8 cellular contexts compared by ENCODE assay signal in the genomic region with DNA sequence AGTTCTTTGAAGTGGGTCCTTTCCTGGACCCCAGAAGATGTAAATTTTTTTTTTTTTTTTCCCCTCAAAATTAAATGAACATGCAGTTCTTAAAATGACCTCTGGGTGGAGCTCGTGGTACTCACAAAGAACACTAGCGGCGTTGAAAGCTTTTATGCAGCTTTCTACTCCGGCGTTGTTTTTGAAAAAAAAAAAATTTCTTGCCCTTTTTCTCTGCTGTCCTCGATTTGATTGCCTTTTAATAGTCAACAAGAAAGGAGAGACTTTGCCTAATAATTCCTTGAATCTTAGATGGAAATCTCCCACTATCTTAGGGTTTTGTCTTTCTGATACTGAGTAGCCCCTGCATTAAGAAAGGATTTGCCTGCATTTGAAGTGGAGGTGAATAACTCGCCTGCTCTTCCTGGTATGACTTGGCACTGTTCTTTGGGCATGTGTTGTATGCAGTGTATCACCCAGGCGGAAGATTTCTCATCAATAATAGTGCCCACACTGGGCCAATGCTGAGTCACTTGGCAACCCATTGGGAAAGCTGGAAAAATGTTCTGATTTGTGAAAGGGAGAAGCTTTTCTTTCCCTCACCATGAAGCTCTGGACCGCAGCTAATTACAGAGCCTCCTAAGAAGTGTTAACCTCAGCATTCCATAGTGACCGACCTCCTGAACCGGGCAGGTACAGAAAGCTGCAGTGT.
A peak's percentile ranks its signal among the peaks of the same experiment; 100 is the strongest.
DNase-seq lines count a peak whose midpoint lies in the region; ATAC-seq and TF ChIP-seq lines count a peak whose summit lies in the region.

No MANE protein-coding gene starts in this region.

- H3K9me1 ChIP-seq in IMR-90 (ENCODE audit: insufficient read depth, low read length) = peaks cover 5% of the 10 kb centered on the region; the same call in 1 of the 2 replicates

- in situ Hi-C loops in IMR-90 (cut with MboI; ENCODE audit: low sequenced_read_pairs) = no loop called here

- H4K5ac ChIP-seq in IMR-90 (ENCODE audit: low read depth, low read length) = peak overlapping the region; percentile 83

- 0 out of 2 replicates have a peak overlapping the region, but pooled peaks have one; percentile 40 for H3K56ac ChIP-seq in IMR-90 (ENCODE audit: extremely low read depth, insufficient read depth, low read length)

- H3K4ac ChIP-seq in IMR-90 (ENCODE audit: low read depth, low read length) = peak overlapping the region; percentile 86

- no peaks in the 10 kb centered on the region for H4K20me1 ChIP-seq in IMR-90 (ENCODE audit: insufficient read depth, low read length)

- peak overlapping the region; percentile 84 for H3K4me2 ChIP-seq in IMR-90 (ENCODE audit: low read depth, low read length)

- peak overlapping the region; percentile 68 for H4K91ac ChIP-seq in IMR-90 (ENCODE audit: insufficient read depth, low read depth, low read length)

- peak overlapping the region; percentile 92; the same call in 1 of the 2 replicates for H2BK20ac ChIP-seq in IMR-90 (ENCODE audit: low read depth, low read length)

- no peaks in the 10 kb centered on the region for H3K27me3 Mint-ChIP-seq in activated CD4-positive, alpha-beta T cell treated with anti-CD3 and anti-CD28 coated beads, Interleukin-2, amount 10 ng/mL, durations not matched to agents 24 days and 14 days
- H3K27me3 Mint-ChIP-seq in endothelial cell (ENCODE audit: unreplicated experiment) = no peaks in the 10 kb centered on the region

- peak overlapping the region; percentile 92 for H3K18ac ChIP-seq in IMR-90 (ENCODE audit: low read depth, low read length)

- H3K4me3 ChIP-seq in IMR-90 (ENCODE audit: insufficient read depth, low read depth, low read length) (no peak overlapping the region), RWPE2 (ENCODE audit: severe bottlenecking) (no peak overlapping the region)

- no peak overlapping the region for H2AK9ac ChIP-seq in IMR-90 (replicated peaks; ENCODE audit: low read depth, low read length, poor library complexity)

- dilution Hi-C loops in IMR-90 (cut with HindIII; ENCODE audit: low sequenced_read_pairs, unreplicated experiment) = no loop called here

- BruUV-seq in IMR-90 (replicated peaks; lab: Mats Ljungman, UMichigan) = no TSS peak

- peak overlapping the region; percentile 60 for H3K27ac Mint-ChIP-seq in activated CD4-positive, alpha-beta T cell treated with anti-CD3 and anti-CD28 coated beads, Interleukin-2, amount 10 ng/mL, durations not matched to agents 24 days and 14 days
- no peak overlapping the region for H3K27ac Mint-ChIP-seq in endothelial cell (ENCODE audit: unreplicated experiment)

- WGBS in IMR-90 (ENCODE audit: extremely low coverage in 2 of 2, insufficient read length in 1 of 2), 2 experiments = 28% methylated on average over 2 of the region's 11 CpGs; no CpG with 5 or more reads in 1 of the 2 experiments

- peaks cover 7% of the 10 kb centered on the region for H3K4me1 ChIP-seq in IMR-90 (ENCODE audit: control insufficient read depth, insufficient read depth, low read length)
- peaks cover 25% of the 10 kb centered on the region for H3K4me1 ChIP-seq in RWPE2 (ENCODE audit: insufficient read depth, poor library complexity, severe bottlenecking)

- TF ChIP-seq POLR2A in IMR-90 (IDR thresholded peaks at IDR 0.05; ENCODE audit: low read depth, low read length) = no peak

- peak overlapping the region; percentile 78 for H3K14ac ChIP-seq in IMR-90 (replicated peaks; ENCODE audit: low read depth, low read length)

- H3K36me3 ChIP-seq in IMR-90 (ENCODE audit: control insufficient read depth, insufficient read depth, low read length) = no peaks in the 10 kb centered on the region
- H3K36me3 ChIP-seq in RWPE2 (ENCODE audit: low read depth) = no peaks in the 10 kb centered on the region

- H2BK5ac ChIP-seq in IMR-90 (ENCODE audit: low read depth, low read length, poor library complexity, severe bottlenecking) = peak overlapping the region; percentile 95

- H3K36me3 Mint-ChIP-seq in activated CD4-positive, alpha-beta T cell treated with anti-CD3 and anti-CD28 coated beads, Interleukin-2, amount 10 ng/mL, durations not matched to agents 24 days and 14 days (ENCODE audit: low read depth) = no peaks in the 10 kb centered on the region
- H3K36me3 Mint-ChIP-seq in endothelial cell (ENCODE audit: low read depth, unreplicated experiment) = peaks cover 3% of the 10 kb centered on the region

- ATAC-seq in IMR-90 (ENCODE audit: low read depth) (peak; percentile 48), RWPE2 (ENCODE audit: low read depth) (peak; percentile 74), HG03439 (IDR thresholded peaks at IDR 0.05; ENCODE audit: unreplicated experiment) (no peak)

- H4K8ac ChIP-seq in IMR-90 (ENCODE audit: low read depth in 2 of 2, low read length in 2 of 2) = peak overlapping the region; percentile 35 to 84; a peak in 3 of 4 replicates

- intact Hi-C loops in activated CD4-positive, alpha-beta T cell treated with anti-CD3 and anti-CD28 coated beads, Interleukin-2, amount 10 ng/mL, durations not matched to agents 24 days and 14 days (cut with micrococcal nuclease) = loop anchor here (1.0 kb wide), 2 partner anchors 147 to 151 kb away; no protein-coding TSS in a partner anchor
- intact Hi-C loops in IMR-90 (cut with micrococcal nuclease) = loop anchor here (1.0 to 10.0 kb wide), 8 partner anchors 56 to 1481 kb away; no protein-coding TSS in a partner anchor

- H3K27ac ChIP-seq in IMR-90 (ENCODE audit: insufficient read depth, low read length) = peak overlapping the region; percentile 96; the same call in 1 of the 2 replicates
- peak overlapping the region; percentile 95 for H3K27ac ChIP-seq in RWPE2 (ENCODE audit: poor library complexity, severe bottlenecking)

- H2BK15ac ChIP-seq in IMR-90 (ENCODE audit: low read depth, low read length) = peak overlapping the region; percentile 37; the same call in 1 of the 3 replicates

- POLR2A ChIA-PET in IMR-90 (lab: Charles Lee; ENCODE audit: unreplicated experiment) = interaction anchor here (0.5 to 0.7 kb wide), 3 partner anchors 81 to 873 kb away, joined by 4 to 6 read pairs (median 5); no protein-coding TSS in a partner anchor

- H3K9me3 ChIP-seq in IMR-90 (ENCODE audit: control insufficient read depth, insufficient read depth, low read length) = no peaks in the 10 kb centered on the region
- H3K9me3 ChIP-seq in RWPE2 (ENCODE audit: severe bottlenecking) = no peaks in the 10 kb centered on the region

- H2BK120ac ChIP-seq in IMR-90 (ENCODE audit: low read depth, low read length) = peak overlapping the region; percentile 91

- no peaks in the 10 kb centered on the region for H3K9me3 Mint-ChIP-seq in activated CD4-positive, alpha-beta T cell treated with anti-CD3 and anti-CD28 coated beads, Interleukin-2, amount 10 ng/mL, durations not matched to agents 24 days and 14 days
- no peaks in the 10 kb centered on the region for H3K9me3 Mint-ChIP-seq in endothelial cell (ENCODE audit: unreplicated experiment)

- no peak overlapping the region for H3K4me3 Mint-ChIP-seq in activated CD4-positive, alpha-beta T cell treated with anti-CD3 and anti-CD28 coated beads, Interleukin-2, amount 10 ng/mL, durations not matched to agents 24 days and 14 days
- no peak overlapping the region for H3K4me3 Mint-ChIP-seq in endothelial cell (ENCODE audit: unreplicated experiment)

- H3K4me1 Mint-ChIP-seq in activated CD4-positive, alpha-beta T cell treated with anti-CD3 and anti-CD28 coated beads, Interleukin-2, amount 10 ng/mL, durations not matched to agents 24 days and 14 days = peaks cover 10% of the 10 kb centered on the region
- peaks cover 3% of the 10 kb centered on the region for H3K4me1 Mint-ChIP-seq in endothelial cell (ENCODE audit: unreplicated experiment)

- peak overlapping the region; percentile 6; the same call in 1 of the 2 replicates for H3K9ac ChIP-seq in IMR-90 (ENCODE audit: low read depth, low read length)

- H3K23ac ChIP-seq in IMR-90 (ENCODE audit: low read depth, low read length) = peak overlapping the region; percentile 91

- peak overlapping the region; percentile 36 for H2AFZ ChIP-seq in IMR-90 (replicated peaks; ENCODE audit: low read length, poor library complexity)

- peak; percentile 70 for DNase-seq in activated CD4-positive, alpha-beta T cell treated with anti-CD3 and anti-CD28 coated beads, Interleukin-2, amount 10 ng/mL, durations not matched to agents 24 days and 14 days
- no peak for DNase-seq in activated CD4-positive, alpha-beta T cell treated with anti-CD3 and anti-CD28 coated beads, Interleukin-2, amount 50 U/mL, for 4 hours
- peak; percentile 60 for DNase-seq in IMR-90
- DNase-seq in RWPE2 (ENCODE audit: low spot score) = no peak
- DNase-seq in endothelial cell (ENCODE audit: low spot score) = peak; percentile 30
- DNase-seq in mucosa of gallbladder (ENCODE audit: low spot score) = peak; percentile 38
- no peak for DNase-seq in SIG-M5 (lab: John Stamatoyannopoulos, UW)

- no peak overlapping the region for H2AK5ac ChIP-seq in IMR-90 (ENCODE audit: low read depth, low read length)

- peaks cover 1% of the 10 kb centered on the region; the same call in 1 of the 2 replicates for H3K27me3 ChIP-seq in IMR-90 (ENCODE audit: control insufficient read depth, insufficient read depth, low read length)
- no peaks in the 10 kb centered on the region for H3K27me3 ChIP-seq in RWPE2 (ENCODE audit: insufficient read depth, poor library complexity, severe bottlenecking)

- TF ChIP-seq RAD21 in IMR-90 (IDR thresholded peaks at IDR 0.05; ENCODE audit: low read length) = peak; percentile 71

- no peaks in the 10 kb centered on the region for H3K79me1 ChIP-seq in IMR-90 (ENCODE audit: low read depth in 1 of 2, low read length in 2 of 2)

- CTCF ChIA-PET in IMR-90 (lab: Yijun Ruan, JAX) = interaction anchor here (0.6 to 2.1 kb wide), 13 partner anchors 9 to 1765 kb away, joined by 3 to 9 read pairs (median 4); no protein-coding TSS in a partner anchor

- TF ChIP-seq CTCF in IMR-90 (conservative IDR thresholded peaks at IDR 0.05; ENCODE audit: low read depth, low read length) (peak; percentile 67), RWPE2 (IDR thresholded peaks at IDR 0.05; ENCODE audit: poor library complexity, severe bottlenecking) (peak; percentile 80), endothelial cell (IDR thresholded peaks at IDR 0.05; ENCODE audit: unreplicated experiment) (peak; percentile 70)

TF ChIP-seq in IMR-90, 13 proteins besides CTCF, POLR2A, EP300 and RAD21:
- TF ChIP-seq, protein P1, sequence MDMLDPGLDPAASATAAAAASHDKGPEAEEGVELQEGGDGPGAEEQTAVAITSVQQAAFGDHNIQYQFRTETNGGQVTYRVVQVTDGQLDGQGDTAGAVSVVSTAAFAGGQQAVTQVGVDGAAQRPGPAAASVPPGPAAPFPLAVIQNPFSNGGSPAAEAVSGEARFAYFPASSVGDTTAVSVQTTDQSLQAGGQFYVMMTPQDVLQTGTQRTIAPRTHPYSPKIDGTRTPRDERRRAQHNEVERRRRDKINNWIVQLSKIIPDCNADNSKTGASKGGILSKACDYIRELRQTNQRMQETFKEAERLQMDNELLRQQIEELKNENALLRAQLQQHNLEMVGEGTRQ (IDR thresholded peaks at IDR 0.05; ENCODE audit: low read depth, low read length) = no peak
- TF ChIP-seq NFE2L2 (IDR thresholded peaks at IDR 0.05; ENCODE audit: low read depth, low read length) = peak; percentile 48; the same call in 1 of the 2 replicates
- no peak for TF ChIP-seq RCOR1 (IDR thresholded peaks at IDR 0.05; ENCODE audit: insufficient replicate concordance, low read length)
- peak; percentile 44 for TF ChIP-seq SMC3 (IDR thresholded peaks at IDR 0.05; ENCODE audit: low read depth, low read length)

Comparison
In these comparisons a context has a peak if more than half of its experiments do, and no peak if none do; other contexts are left out.
1. DNase-seq: peak in activated CD4-positive, alpha-beta T cell treated with anti-CD3 and anti-CD28 coated beads, Interleukin-2, amount 10 ng/mL, durations not matched to agents 24 days and 14 days (single experiment), IMR-90 (single experiment), endothelial cell (single experiment) and mucosa of gallbladder (single experiment); none in activated CD4-positive, alpha-beta T cell treated with anti-CD3 and anti-CD28 coated beads, Interleukin-2, amount 50 U/mL, for 4 hours (0 of 2), RWPE2 (single experiment) and SIG-M5 (single experiment).
2. Peak in every context shown above with its lines, with median percentiles within 50 percentile points of each other: CTCF ChIP-seq.